13 cellular contexts compared by ENCODE assay signal in genomic region chr3:89025185-89025584, GRCh38.
DNase-seq lines count a peak whose midpoint lies in the region; ATAC-seq, FAIRE-seq and TF ChIP-seq lines count a peak whose summit lies in the region.
"Had no signal": no experiment of that assay in that cellular context is flagged by ENCODE, and none has a peak within 500 bp of the region (broad histone marks: within the 10 kb centered on the region; RNA-seq: fewer than 3 reads in every experiment).

No MANE protein-coding gene starts in this region.

- H2AFZ ChIP-seq in astrocyte (ENCODE audit: low read depth, low read length), result peak overlapping the region; percentile 20

- TF ChIP-seq CTCF in AG09309 (IDR thresholded peaks at IDR 0.05; ENCODE audit: control insufficient read depth, insufficient read depth, low read depth, low read length, missing control alignments) (no peak), astrocyte (IDR thresholded peaks at IDR 0.05; ENCODE audit: insufficient read depth, low read depth, low read length) (no peak), Peyer's patch (IDR thresholded peaks at IDR 0.05) (no peak)

- H3K27me3 ChIP-seq in astrocyte (ENCODE audit: insufficient read depth, low read length) (no peaks in the 10 kb centered on the region), aorta (ENCODE audit: control insufficient read depth in 1 of 2, insufficient read depth in 2 of 2, low read length in 1 of 2) (no peaks in the 10 kb centered on the region), Peyer's patch (no peaks in the 10 kb centered on the region)
- H3K27me3 ChIP-seq: adrenal gland, tibial artery had no signal

- H3K9me3 Mint-ChIP-seq in astrocyte (ENCODE audit: unreplicated experiment), result peaks cover 1% of the 10 kb centered on the region

- WGBS in aorta, 2 donors, result 71 to 72% methylated on average over 4 of the region's 4 CpGs

- no peak overlapping the region for H3K4me3 ChIP-seq in AG09309 (ENCODE audit: control insufficient read depth, low read depth, low read length)
- H3K4me3 ChIP-seq in astrocyte (ENCODE audit: insufficient read depth, low read depth, low read length), result peak overlapping the region; percentile 44
- no peak overlapping the region for H3K4me3 ChIP-seq in aorta (ENCODE audit: low read length in 2 of 2)
- H3K4me3 ChIP-seq in Peyer's patch, result no peak overlapping the region
- H3K4me3 ChIP-seq: adrenal gland, tibial artery had no signal

- intact Hi-C loops in aorta (cut with DNase I), result no loop called here

- H3K27ac ChIP-seq in astrocyte (ENCODE audit: low read depth, low read length) (no peak overlapping the region), aorta (ENCODE audit: low read depth in 1 of 2, low read length in 2 of 2) (no peak overlapping the region), Peyer's patch (no peak overlapping the region)
- H3K27ac ChIP-seq: adrenal gland, tibial artery had no signal

- H3K9ac ChIP-seq in astrocyte (ENCODE audit: low read length), result no peak overlapping the region

- H4K20me1 ChIP-seq in astrocyte (ENCODE audit: insufficient read depth, low read length), result no peaks in the 10 kb centered on the region

- peak; percentile 91 for FAIRE-seq in astrocyte (lab: Jason Lieb, UNC)

- H3K9me3 ChIP-seq in astrocyte (ENCODE audit: insufficient read depth, low read depth, low read length), result no peaks in the 10 kb centered on the region
- no peaks in the 10 kb centered on the region for H3K9me3 ChIP-seq in aorta (ENCODE audit: control insufficient read depth, low read length)
- no peaks in the 10 kb centered on the region for H3K9me3 ChIP-seq in Peyer's patch
- H3K9me3 ChIP-seq: adrenal gland, tibial artery had no signal

- no peak overlapping the region for H3K27ac Mint-ChIP-seq in astrocyte (ENCODE audit: unreplicated experiment)
- H3K27ac Mint-ChIP-seq: B cell had no signal

- DNase-seq in AG09309 (ENCODE audit: low read depth) (peak; percentile 72), HK-2 (ENCODE audit: unreplicated experiment) (peak; percentile 2), astrocyte (ENCODE audit: low read depth) (peak; percentile 92), left kidney (ENCODE audit: low read depth, low spot score) (peak; percentile 59), aorta (no peak), Peyer's patch (no peak)
- DNase-seq in activated naive CD4-positive, alpha-beta T cell treated with Interleukin-2 at 50 U/mL for 16 hours, result no peak
- DNase-seq: activated CD8-positive, alpha-beta memory T cell treated with anti-CD3 and anti-CD28 coated beads, Interleukin-2, amount 50 U/mL, for 48 hours; adrenal gland; NCI-H187 treated with DMSO at 0.1 percent for 48 hours; tibial artery had no signal

- peaks cover 10% of the 10 kb centered on the region for H3K4me1 ChIP-seq in astrocyte (ENCODE audit: insufficient read depth, low read length)
- no peaks in the 10 kb centered on the region for H3K4me1 ChIP-seq in aorta (ENCODE audit: control insufficient read depth in 1 of 2, insufficient read depth in 2 of 2, low read length in 2 of 2)
- no peaks in the 10 kb centered on the region for H3K4me1 ChIP-seq in Peyer's patch
- H3K4me1 ChIP-seq: adrenal gland, tibial artery had no signal

- TF ChIP-seq POLR2A in Peyer's patch (IDR thresholded peaks at IDR 0.05), result no peak

- no peak overlapping the region for H3K4me3 Mint-ChIP-seq in astrocyte (ENCODE audit: unreplicated experiment)
- H3K4me3 Mint-ChIP-seq: B cell had no signal

- H3K36me3 ChIP-seq in astrocyte (ENCODE audit: insufficient read depth, low read length) (no peaks in the 10 kb centered on the region), aorta (ENCODE audit: control insufficient read depth in 1 of 2, insufficient read depth in 2 of 2, low read length in 1 of 2) (no peaks in the 10 kb centered on the region), Peyer's patch (no peaks in the 10 kb centered on the region)
- H3K36me3 ChIP-seq: adrenal gland, tibial artery had no signal

- no peak for ATAC-seq in aorta (ENCODE audit: low FRiP score)
- ATAC-seq in HG03280 (IDR thresholded peaks at IDR 0.05; ENCODE audit: unreplicated experiment), result no peak

- H3K79me2 ChIP-seq in astrocyte (ENCODE audit: insufficient read depth, low read length), result no peaks in the 10 kb centered on the region

- peaks cover 25% of the 10 kb centered on the region for H3K4me1 Mint-ChIP-seq in astrocyte (ENCODE audit: low read depth, unreplicated experiment)
- H3K4me1 Mint-ChIP-seq: B cell had no signal

- H3K27me3 Mint-ChIP-seq in astrocyte (ENCODE audit: low read depth, unreplicated experiment), result no peaks in the 10 kb centered on the region
- H3K27me3 Mint-ChIP-seq: B cell had no signal

- no peaks in the 10 kb centered on the region for H3K36me3 Mint-ChIP-seq in astrocyte (ENCODE audit: low read depth, unreplicated experiment)

- peak overlapping the region; percentile 71 for H3K4me2 ChIP-seq in astrocyte (ENCODE audit: low read length)

Comparison
In these comparisons a context has a peak if more than half of its experiments do, and no peak if none do; other contexts are left out.
1. DNase-seq: peak in AG09309 (single experiment), HK-2 (single experiment), astrocyte (single experiment) and left kidney (single experiment); none in aorta (0 of 2), Peyer's patch (0 of 3) and activated naive CD4-positive, alpha-beta T cell treated with Interleukin-2 at 50 U/mL for 16 hours (single experiment).